Comparison of ENCODE assay signal across 1 cellular context in the genomic region with DNA sequence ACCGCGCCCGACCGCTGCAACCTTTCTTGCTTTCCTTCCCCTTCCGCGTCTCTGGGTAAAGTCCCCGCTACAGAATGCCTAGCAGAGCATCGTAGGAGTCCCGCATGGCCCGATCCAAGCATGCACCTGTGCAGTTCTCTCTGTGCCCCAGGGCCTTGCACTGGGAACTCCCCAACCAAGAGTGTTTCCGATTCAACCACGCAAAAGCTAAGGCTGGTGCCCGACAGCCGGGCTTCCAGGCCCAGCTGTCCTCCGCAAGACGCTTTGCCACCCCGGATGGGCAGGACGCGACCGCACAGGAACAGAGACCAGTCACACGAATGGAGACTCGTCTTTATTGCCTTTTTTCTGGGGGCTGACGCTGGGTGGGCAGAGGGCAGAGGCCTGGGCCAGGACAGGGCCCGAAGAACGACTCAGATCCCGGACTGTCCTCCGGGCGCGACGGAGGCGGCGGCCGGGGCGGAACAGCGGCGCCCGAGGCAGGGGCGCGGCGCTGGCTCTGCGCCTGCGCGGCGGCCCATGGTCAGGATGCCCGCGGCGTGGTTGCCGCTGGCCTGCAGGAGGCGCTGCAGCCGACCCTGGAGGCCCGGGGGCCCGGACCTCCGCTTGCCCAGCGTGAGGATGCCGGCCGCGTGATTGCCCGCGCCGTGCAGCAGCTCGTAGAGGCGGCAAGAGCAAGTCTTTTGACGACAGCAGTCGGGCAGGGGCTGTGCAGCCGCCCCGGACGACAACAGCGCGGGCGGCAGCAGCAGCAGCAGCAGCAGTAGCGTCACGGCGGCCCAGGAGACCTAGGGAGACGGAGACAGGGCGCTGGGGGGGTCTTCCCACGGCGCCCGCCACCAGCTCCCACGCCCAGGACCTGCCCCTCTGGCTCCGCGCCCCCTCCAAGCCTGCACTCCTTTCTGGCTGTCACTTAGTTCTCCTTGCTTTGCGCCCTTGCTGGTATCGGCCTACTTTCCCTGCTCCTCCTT.
A peak's percentile ranks its signal among the peaks of the same experiment; 100 is the strongest.
TF ChIP-seq lines count a peak whose summit lies in the region.

No MANE protein-coding gene starts in this region.

TF ChIP-seq in HepG2, 621 proteins besides CTCF, POLR2A, EP300 and RAD21 (continues in another document):
- TF ChIP-seq DRAP1 (CRISPR knock-in tag; IDR thresholded peaks at IDR 0.05) (peak; percentile 54), ZNF788 (CRISPR knock-in tag; IDR thresholded peaks at IDR 0.05; ENCODE audit: borderline replicate concordance) (0 out of 2 replicates have a peak, but pooled peaks have one; percentile 40), AFF4 (CRISPR knock-in tag; IDR thresholded peaks at IDR 0.05) (no peak), ZNF484 (CRISPR knock-in tag; IDR thresholded peaks at IDR 0.05; ENCODE audit: borderline replicate concordance, low read depth) (no peak), HCFC1 (IDR thresholded peaks at IDR 0.05; ENCODE audit: low read depth, low read length) (no peak), NKX3-1 (CRISPR knock-in tag; IDR thresholded peaks at IDR 0.05) (peak; percentile 96), ZNF335 (CRISPR knock-in tag; IDR thresholded peaks at IDR 0.05) (no peak; the same call in 1 of the 2 replicates), ZNF30 (CRISPR knock-in tag; IDR thresholded peaks at IDR 0.05) (peak; percentile 96), FOSL1 (CRISPR knock-in tag; IDR thresholded peaks at IDR 0.05; ENCODE audit: borderline replicate concordance) (no peak), SAFB2 (CRISPR knock-in tag; IDR thresholded peaks at IDR 0.05; ENCODE audit: borderline replicate concordance, low read depth) (0 out of 2 replicates have a peak, but pooled peaks have one; percentile 69), ZNF564 (CRISPR knock-in tag; IDR thresholded peaks at IDR 0.05) (peak; percentile 49; the same call in 1 of the 2 replicates), ZNF597 (CRISPR knock-in tag; IDR thresholded peaks at IDR 0.05) (no peak; the same call in 1 of the 2 replicates), AHR (CRISPR knock-in tag; IDR thresholded peaks at IDR 0.05) (peak; percentile 86; the same call in 1 of the 2 replicates), RNF2 (conservative IDR thresholded peaks at IDR 0.05; ENCODE audit: low read depth) (peak; percentile 95), HMG20A (CRISPR knock-in tag; IDR thresholded peaks at IDR 0.05; ENCODE audit: borderline replicate concordance) (no peak), ISX (CRISPR knock-in tag; conservative IDR thresholded peaks at IDR 0.05) (peak; percentile 81; the same call in 1 of the 2 replicates), KDM5A (IDR thresholded peaks at IDR 0.05; ENCODE audit: borderline replicate concordance, low read length) (no peak), JARID2 (CRISPR knock-in tag; IDR thresholded peaks at IDR 0.05; ENCODE audit: insufficient replicate concordance) (peak; percentile 25), EEA1 (CRISPR knock-in tag; IDR thresholded peaks at IDR 0.05; ENCODE audit: borderline replicate concordance) (no peak; the same call in 1 of the 2 replicates), ATRX (CRISPR knock-in tag; IDR thresholded peaks at IDR 0.05; ENCODE audit: borderline replicate concordance) (no peak), SMAD3 (CRISPR knock-in tag; IDR thresholded peaks at IDR 0.05) (peak; percentile 45), ZFP36 (IDR thresholded peaks at IDR 0.05; ENCODE audit: borderline replicate concordance, low read depth, low read length, partially characterized antibody) (no peak), MYC (CRISPR knock-in tag; IDR thresholded peaks at IDR 0.05; ENCODE audit: borderline replicate concordance) (peak; percentile 75), SNRNP70 (IDR thresholded peaks at IDR 0.05; ENCODE audit: low read depth, low read length) (no peak), ZSCAN30 (CRISPR knock-in tag; IDR thresholded peaks at IDR 0.05) (no peak), HDAC6 (IDR thresholded peaks at IDR 0.05; ENCODE audit: low read depth, low read length) (no peak), HNRNPLL (IDR thresholded peaks at IDR 0.05; ENCODE audit: low read depth, low read length, poor library complexity, severe bottlenecking) (peak; percentile 89), DNMT3B (CRISPR knock-in tag; conservative IDR thresholded peaks at IDR 0.05) (no peak), ATF7-NPFF (CRISPR knock-in tag; IDR thresholded peaks at IDR 0.05; ENCODE audit: low read depth) (peak; percentile 30; the same call in 1 of the 2 replicates), ZNF121 (CRISPR knock-in tag; IDR thresholded peaks at IDR 0.05) (no peak; the same call in 1 of the 2 replicates), NCOA2 (CRISPR knock-in tag; IDR thresholded peaks at IDR 0.05) (peak; percentile 30), ZNF44 (CRISPR knock-in tag; IDR thresholded peaks at IDR 0.05) (no peak), SMAD1 (CRISPR knock-in tag; IDR thresholded peaks at IDR 0.05; ENCODE audit: borderline replicate concordance, low read depth) (0 out of 2 replicates have a peak, but pooled peaks have one; percentile 59), ZNF709 (CRISPR knock-in tag; IDR thresholded peaks at IDR 0.05) (peak; percentile 98), FOSL2 (CRISPR knock-in tag; IDR thresholded peaks at IDR 0.05) (0 out of 2 replicates have a peak, but pooled peaks have one; percentile 8), SMARCE1 (IDR thresholded peaks at IDR 0.05; ENCODE audit: borderline replicate concordance) (no peak), ZFP90 (CRISPR knock-in tag; IDR thresholded peaks at IDR 0.05; ENCODE audit: borderline replicate concordance) (peak; percentile 71; the same call in 1 of the 2 replicates), ZNF674 (CRISPR knock-in tag; IDR thresholded peaks at IDR 0.05; ENCODE audit: low read depth) (peak; percentile 95; the same call in 1 of the 2 replicates), ZNF468 (CRISPR knock-in tag; IDR thresholded peaks at IDR 0.05) (peak; percentile 82)
- TF ChIP-seq, protein P1, sequence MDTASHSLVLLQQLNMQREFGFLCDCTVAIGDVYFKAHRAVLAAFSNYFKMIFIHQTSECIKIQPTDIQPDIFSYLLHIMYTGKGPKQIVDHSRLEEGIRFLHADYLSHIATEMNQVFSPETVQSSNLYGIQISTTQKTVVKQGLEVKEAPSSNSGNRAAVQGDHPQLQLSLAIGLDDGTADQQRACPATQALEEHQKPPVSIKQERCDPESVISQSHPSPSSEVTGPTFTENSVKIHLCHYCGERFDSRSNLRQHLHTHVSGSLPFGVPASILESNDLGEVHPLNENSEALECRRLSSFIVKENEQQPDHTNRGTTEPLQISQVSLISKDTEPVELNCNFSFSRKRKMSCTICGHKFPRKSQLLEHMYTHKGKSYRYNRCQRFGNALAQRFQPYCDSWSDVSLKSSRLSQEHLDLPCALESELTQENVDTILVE (CRISPR knock-in tag; IDR thresholded peaks at IDR 0.05): no peak
- TF ChIP-seq, protein P2, sequence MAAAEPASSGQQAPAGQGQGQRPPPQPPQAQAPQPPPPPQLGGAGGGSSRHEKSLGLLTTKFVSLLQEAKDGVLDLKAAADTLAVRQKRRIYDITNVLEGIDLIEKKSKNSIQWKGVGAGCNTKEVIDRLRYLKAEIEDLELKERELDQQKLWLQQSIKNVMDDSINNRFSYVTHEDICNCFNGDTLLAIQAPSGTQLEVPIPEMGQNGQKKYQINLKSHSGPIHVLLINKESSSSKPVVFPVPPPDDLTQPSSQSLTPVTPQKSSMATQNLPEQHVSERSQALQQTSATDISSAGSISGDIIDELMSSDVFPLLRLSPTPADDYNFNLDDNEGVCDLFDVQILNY (CRISPR knock-in tag; conservative IDR thresholded peaks at IDR 0.05): peak; percentile 82
- TF ChIP-seq, protein P3, sequence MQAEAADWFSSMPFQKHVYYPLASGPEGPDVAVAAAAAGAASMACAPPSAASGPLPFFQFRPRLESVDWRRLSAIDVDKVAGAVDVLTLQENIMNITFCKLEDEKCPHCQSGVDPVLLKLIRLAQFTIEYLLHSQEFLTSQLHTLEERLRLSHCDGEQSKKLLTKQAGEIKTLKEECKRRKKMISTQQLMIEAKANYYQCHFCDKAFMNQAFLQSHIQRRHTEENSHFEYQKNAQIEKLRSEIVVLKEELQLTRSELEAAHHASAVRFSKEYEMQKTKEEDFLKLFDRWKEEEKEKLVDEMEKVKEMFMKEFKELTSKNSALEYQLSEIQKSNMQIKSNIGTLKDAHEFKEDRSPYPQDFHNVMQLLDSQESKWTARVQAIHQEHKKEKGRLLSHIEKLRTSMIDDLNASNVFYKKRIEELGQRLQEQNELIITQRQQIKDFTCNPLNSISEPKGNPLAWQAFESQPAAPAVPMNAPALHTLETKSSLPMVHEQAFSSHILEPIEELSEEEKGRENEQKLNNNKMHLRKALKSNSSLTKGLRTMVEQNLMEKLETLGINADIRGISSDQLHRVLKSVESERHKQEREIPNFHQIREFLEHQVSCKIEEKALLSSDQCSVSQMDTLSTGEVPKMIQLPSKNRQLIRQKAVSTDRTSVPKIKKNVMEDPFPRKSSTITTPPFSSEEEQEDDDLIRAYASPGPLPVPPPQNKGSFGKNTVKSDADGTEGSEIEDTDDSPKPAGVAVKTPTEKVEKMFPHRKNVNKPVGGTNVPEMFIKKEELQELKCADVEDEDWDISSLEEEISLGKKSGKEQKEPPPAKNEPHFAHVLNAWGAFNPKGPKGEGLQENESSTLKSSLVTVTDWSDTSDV (CRISPR knock-in tag; IDR thresholded peaks at IDR 0.05): peak; percentile 92
- TF ChIP-seq, protein P4, sequence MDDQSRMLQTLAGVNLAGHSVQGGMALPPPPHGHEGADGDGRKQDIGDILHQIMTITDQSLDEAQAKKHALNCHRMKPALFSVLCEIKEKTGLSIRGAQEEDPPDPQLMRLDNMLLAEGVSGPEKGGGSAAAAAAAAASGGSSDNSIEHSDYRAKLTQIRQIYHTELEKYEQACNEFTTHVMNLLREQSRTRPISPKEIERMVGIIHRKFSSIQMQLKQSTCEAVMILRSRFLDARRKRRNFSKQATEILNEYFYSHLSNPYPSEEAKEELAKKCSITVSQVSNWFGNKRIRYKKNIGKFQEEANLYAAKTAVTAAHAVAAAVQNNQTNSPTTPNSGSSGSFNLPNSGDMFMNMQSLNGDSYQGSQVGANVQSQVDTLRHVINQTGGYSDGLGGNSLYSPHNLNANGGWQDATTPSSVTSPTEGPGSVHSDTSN (CRISPR knock-in tag; IDR thresholded peaks at IDR 0.05; ENCODE audit: borderline replicate concordance): peak; percentile 72; the same call in 1 of the 2 replicates
- TF ChIP-seq, protein P5, sequence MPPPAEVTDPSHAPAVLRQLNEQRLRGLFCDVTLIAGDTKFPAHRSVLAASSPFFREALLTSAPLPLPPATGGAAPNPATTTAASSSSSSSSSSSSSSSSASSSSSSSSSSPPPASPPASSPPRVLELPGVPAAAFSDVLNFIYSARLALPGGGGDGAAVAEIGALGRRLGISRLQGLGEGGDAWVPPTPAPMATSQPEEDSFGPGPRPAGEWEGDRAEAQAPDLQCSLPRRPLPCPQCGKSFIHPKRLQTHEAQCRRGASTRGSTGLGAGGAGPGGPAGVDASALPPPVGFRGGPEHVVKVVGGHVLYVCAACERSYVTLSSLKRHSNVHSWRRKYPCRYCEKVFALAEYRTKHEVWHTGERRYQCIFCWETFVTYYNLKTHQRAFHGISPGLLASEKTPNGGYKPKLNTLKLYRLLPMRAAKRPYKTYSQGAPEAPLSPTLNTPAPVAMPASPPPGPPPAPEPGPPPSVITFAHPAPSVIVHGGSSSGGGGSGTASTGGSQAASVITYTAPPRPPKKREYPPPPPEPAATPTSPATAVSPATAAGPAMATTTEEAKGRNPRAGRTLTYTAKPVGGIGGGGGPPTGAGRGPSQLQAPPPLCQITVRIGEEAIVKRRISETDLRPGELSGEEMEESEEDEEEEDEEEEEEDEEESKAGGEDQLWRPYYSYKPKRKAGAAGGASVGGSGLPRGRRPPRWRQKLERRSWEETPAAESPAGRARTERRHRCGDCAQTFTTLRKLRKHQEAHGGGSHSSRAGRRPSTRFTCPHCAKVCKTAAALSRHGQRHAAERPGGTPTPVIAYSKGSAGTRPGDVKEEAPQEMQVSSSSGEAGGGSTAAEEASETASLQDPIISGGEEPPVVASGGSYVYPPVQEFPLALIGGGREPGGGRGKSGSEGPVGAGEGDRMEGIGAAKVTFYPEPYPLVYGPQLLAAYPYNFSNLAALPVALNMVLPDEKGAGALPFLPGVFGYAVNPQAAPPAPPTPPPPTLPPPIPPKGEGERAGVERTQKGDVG (CRISPR knock-in tag; IDR thresholded peaks at IDR 0.05; ENCODE audit: borderline replicate concordance): no peak; the same call in 1 of the 2 replicates
